19 cellular contexts compared by ENCODE assay signal in genomic region chr10:104548090-104548489, GRCh38.
DNase-seq lines count a peak whose midpoint lies in the region; ATAC-seq and TF ChIP-seq lines count a peak whose summit lies in the region.
"Had no signal": no experiment of that assay in that cellular context is flagged by ENCODE, and none has a peak within 500 bp of the region (broad histone marks: within the 10 kb centered on the region; RNA-seq: fewer than 3 reads in every experiment).

No MANE protein-coding gene starts in this region.

- H3K4me1 Mint-ChIP-seq in nephron progenitor cell (no peaks in the 10 kb centered on the region), Calu3 (ENCODE audit: low read depth, unreplicated experiment) (no peaks in the 10 kb centered on the region)

- CTCF ChIA-PET in Calu3 (lab: Charles Lee): no interaction called here

- no peak overlapping the region for H3K4me3 ChIP-seq in epithelial cell of esophagus (ENCODE audit: low read length)
- H3K4me3 ChIP-seq: heart right ventricle had no signal

- H3K27ac Mint-ChIP-seq in nephron progenitor cell: no peak overlapping the region
- no peak overlapping the region for H3K27ac Mint-ChIP-seq in Calu3 (ENCODE audit: unreplicated experiment)
- H3K27ac Mint-ChIP-seq: activated CD8-positive, alpha-beta T cell treated with anti-CD3 and anti-CD28 coated beads, Interleukin-2, amount 10 ng/mL, durations not matched to agents 7 days and 5 days; CD4-positive, alpha-beta T cell; natural killer cell treated with Interleukin-12 subunit alpha and Interleukin-12 subunit beta and Interleukin-15 and Interleukin-18, amount 100 ng/mL, for 72 hours had no signal

- BruUV-seq in Calu3 (replicated peaks; lab: Mats Ljungman, UMichigan): no TSS peak

- H3K9me3 Mint-ChIP-seq in nephron progenitor cell: no peaks in the 10 kb centered on the region
- no peaks in the 10 kb centered on the region for H3K9me3 Mint-ChIP-seq in Calu3 (ENCODE audit: low read depth, unreplicated experiment)
- H3K9me3 Mint-ChIP-seq: CD4-positive, alpha-beta T cell; natural killer cell treated with Interleukin-12 subunit alpha and Interleukin-12 subunit beta and Interleukin-15 and Interleukin-18, amount 100 ng/mL, for 72 hours had no signal

- H3K4me3 Mint-ChIP-seq in nephron progenitor cell (no peak overlapping the region), Calu3 (ENCODE audit: low read depth, unreplicated experiment) (no peak overlapping the region)
- H3K4me3 Mint-ChIP-seq: activated CD8-positive, alpha-beta T cell treated with anti-CD3 and anti-CD28 coated beads, Interleukin-2, amount 10 ng/mL, durations not matched to agents 7 days and 5 days; CD4-positive, alpha-beta T cell; natural killer cell treated with Interleukin-12 subunit alpha and Interleukin-12 subunit beta and Interleukin-15 and Interleukin-18, amount 100 ng/mL, for 72 hours had no signal

- TF ChIP-seq CTCF in epithelial cell of esophagus (IDR thresholded peaks at IDR 0.05; ENCODE audit: insufficient read depth, low read depth, low read length, missing control alignments) (no peak), nephron progenitor cell (IDR thresholded peaks at IDR 0.05) (no peak), Calu3 (IDR thresholded peaks at IDR 0.05; ENCODE audit: unreplicated experiment) (no peak)

- H3K36me3 Mint-ChIP-seq in nephron progenitor cell (ENCODE audit: low read depth) (no peaks in the 10 kb centered on the region), Calu3 (ENCODE audit: insufficient read depth, unreplicated experiment) (no peaks in the 10 kb centered on the region)
- H3K36me3 Mint-ChIP-seq: natural killer cell treated with Interleukin-12 subunit alpha and Interleukin-12 subunit beta and Interleukin-15 and Interleukin-18, amount 100 ng/mL, for 72 hours had no signal

- DNase-seq in GM03348 (ENCODE audit: low spot score): peak; percentile 19
- DNase-seq in RKO (ENCODE audit: low spot score): peak; percentile 23
- DNase-seq in epithelial cell of esophagus (ENCODE audit: low read depth): peak; percentile 61
- peak; percentile 61 for DNase-seq in nephron progenitor cell
- DNase-seq in NCI-H2029 treated with DMSO at 0.1 percent for 48 hours (lab: John Stamatoyannopoulos, UW): no peak
- no peak for DNase-seq in Calu3
- DNase-seq: activated CD8-positive, alpha-beta T cell treated with anti-CD3 and anti-CD28 coated beads, Interleukin-2, amount 10 ng/mL, durations not matched to agents 7 days and 5 days; activated effector memory CD4-positive, alpha-beta T cell treated with Interleukin-2 at 50 U/mL for 16 hours; CD4-positive, alpha-beta T cell; GOT3; heart right ventricle; Karpas-422; NCI-H2029; NCI-H748 treated with DMSO at 0.1 percent for 48 hours; right cardiac atrium; stimulated activated CD4-positive, alpha-beta T cell treated with anti-CD3 and anti-CD28 coated beads, Interleukin-4, amount 100 ng/mL, for 1 hour had no signal

- H3K27me3 Mint-ChIP-seq in nephron progenitor cell (ENCODE audit: low read depth, poor library complexity) (peaks cover 20% of the 10 kb centered on the region), Calu3 (ENCODE audit: unreplicated experiment) (peaks cover 54% of the 10 kb centered on the region)

- no peak for ATAC-seq in HG02623 (IDR thresholded peaks at IDR 0.05; ENCODE audit: unreplicated experiment)
- no peak for ATAC-seq in HG03457 (IDR thresholded peaks at IDR 0.05; ENCODE audit: unreplicated experiment)
- ATAC-seq: activated CD8-positive, alpha-beta T cell treated with anti-CD3 and anti-CD28 coated beads, Interleukin-2, amount 10 ng/mL, durations not matched to agents 7 days and 5 days; heart right ventricle; natural killer cell treated with Interleukin-12 subunit alpha and Interleukin-12 subunit beta and Interleukin-15 and Interleukin-18, amount 100 ng/mL, for 72 hours; right cardiac atrium had no signal

- intact Hi-C loops in Calu3 (cut with micrococcal nuclease; ENCODE audit: unreplicated experiment): no loop called here

Comparison
In these comparisons a context has a peak if more than half of its experiments do, and no peak if none do; other contexts are left out.
1. DNase-seq: peak in GM03348 (single experiment), RKO (single experiment), epithelial cell of esophagus (single experiment) and nephron progenitor cell (single experiment); none in NCI-H2029 treated with DMSO at 0.1 percent for 48 hours (single experiment) and Calu3 (single experiment).